Comparison of ENCODE assay signal across 13 cellular contexts in genomic region chr1:59776960-59777852, GRCh38. TPM values are rescaled to one million over a fixed set of nuclear protein-coding genes. Genes with fewer than 3 reads are reported as not detected.
DNase-seq lines count a peak whose midpoint lies in the region; ATAC-seq and TF ChIP-seq lines count a peak whose summit lies in the region.
"Had no signal": no experiment of that assay in that cellular context is flagged by ENCODE, and none has a peak within 500 bp of the region (broad histone marks: within the 10 kb centered on the region; RNA-seq: fewer than 3 reads in every experiment).

No MANE protein-coding gene starts in this region.

- no peaks in the 10 kb centered on the region for H3F3A ChIP-seq in GM23248 (ENCODE audit: insufficient read depth)

- no peaks in the 10 kb centered on the region for H3K9me3 ChIP-seq in GM23248 (ENCODE audit: low read depth)
- H3K9me3 ChIP-seq in adipocyte (ENCODE audit: control insufficient read depth, low read length), result no peaks in the 10 kb centered on the region
- H3K9me3 ChIP-seq in ascending aorta, result no peaks in the 10 kb centered on the region
- H3K9me3 ChIP-seq: HAP-1, lower lobe of right lung, uterus had no signal

- H3K27ac Mint-ChIP-seq in activated naive CD4-positive, alpha-beta T cell treated with anti-CD3 and anti-CD28 coated beads, Interleukin-2, amount 50 U/mL, for 72 hours, result no peak overlapping the region
- H3K27ac Mint-ChIP-seq: activated CD4-positive, alpha-beta memory T cell treated with anti-CD3 and anti-CD28 coated beads, Interleukin-2, amount 10 ng/mL, durations not matched to agents 7 days and 5 days had no signal

- H3K4me1 ChIP-seq in GM23248 (ENCODE audit: insufficient read depth) (peaks cover 15% of the 10 kb centered on the region), adipocyte (ENCODE audit: control insufficient read depth, insufficient read depth, low read length) (peaks cover 7% of the 10 kb centered on the region), ascending aorta (no peaks in the 10 kb centered on the region)
- H3K4me1 ChIP-seq: HAP-1, lower lobe of right lung, uterus had no signal

- H3K36me3 Mint-ChIP-seq in activated naive CD4-positive, alpha-beta T cell treated with anti-CD3 and anti-CD28 coated beads, Interleukin-2, amount 50 U/mL, for 72 hours, result no peaks in the 10 kb centered on the region

- H3K9ac ChIP-seq in GM23248 (no peak overlapping the region), adipocyte (ENCODE audit: low read length) (no peak overlapping the region)

- H3K4me3 ChIP-seq in GM23248 (peak overlapping the region; percentile 38), adipocyte (ENCODE audit: low read length) (no peak overlapping the region), ascending aorta (no peak overlapping the region)
- H3K4me3 ChIP-seq: HAP-1, lower lobe of right lung, uterus had no signal

- peak overlapping the region; percentile 52 for H3K4me2 ChIP-seq in GM23248 (ENCODE audit: unreplicated experiment)

- DNase-seq in AG08395 (ENCODE audit: low spot score) (peak; percentile 72), GM23248 (peak; percentile 59), adipocyte (ENCODE audit: low read depth) (peak; percentile 42), hepatic stellate cell (ENCODE audit: low spot score) (peak; percentile 17), ascending aorta (ENCODE audit: low spot score in 2 of 2) (no peak)
- no peak for DNase-seq in activated naive CD4-positive, alpha-beta T cell treated with anti-CD3 and anti-CD28 coated beads, Interleukin-2, amount 50 U/mL, for 72 hours (ENCODE audit: low spot score in 2 of 2)
- DNase-seq: activated CD4-positive, alpha-beta memory T cell treated with anti-CD3 and anti-CD28 coated beads, Interleukin-2, amount 10 ng/mL, durations not matched to agents 7 days and 5 days; lower lobe of right lung; T-helper 2 cell; uterus had no signal

- in situ Hi-C loops in GM23248 (cut with MboI), result no loop called here

- WGBS in GM23248 (ENCODE audit: low coverage in 1 of 2, low lambda C conversion rate in 2 of 2, missing lambda C conversion rate in 2 of 2), 2 experiments, result 33 to 38% methylated on average over 7 of the region's 7 CpGs

- H3K9me2 ChIP-seq in GM23248 (ENCODE audit: insufficient read depth), result no peaks in the 10 kb centered on the region

- no peaks in the 10 kb centered on the region for H4K20me1 ChIP-seq in GM23248 (ENCODE audit: insufficient read depth)

- TF ChIP-seq CTCF in ascending aorta (IDR thresholded peaks at IDR 0.05), result no peak

- no peak for ATAC-seq in HG03565 (IDR thresholded peaks at IDR 0.05; ENCODE audit: unreplicated experiment)
- no peak for ATAC-seq in GM18520 (IDR thresholded peaks at IDR 0.05; ENCODE audit: unreplicated experiment)
- ATAC-seq in activated naive CD4-positive, alpha-beta T cell treated with anti-CD3 and anti-CD28 coated beads, Interleukin-2, amount 50 U/mL, for 72 hours, result no peak
- ATAC-seq: lower lobe of right lung had no signal

- H3K27ac ChIP-seq in GM23248, result peak overlapping the region; percentile 32
- H3K27ac ChIP-seq in ascending aorta, result no peak overlapping the region
- H3K27ac ChIP-seq: lower lobe of right lung, uterus had no signal

- H3K79me2 ChIP-seq in GM23248 (ENCODE audit: insufficient read depth), result no peaks in the 10 kb centered on the region

- no peaks in the 10 kb centered on the region for H3K27me3 ChIP-seq in GM23248 (replicated peaks; ENCODE audit: insufficient read depth)
- H3K27me3 ChIP-seq in adipocyte (replicated peaks; ENCODE audit: control insufficient read depth, insufficient read depth, low read length), result no peaks in the 10 kb centered on the region
- no peaks in the 10 kb centered on the region for H3K27me3 ChIP-seq in ascending aorta
- H3K27me3 ChIP-seq: uterus had no signal

- H2AFZ ChIP-seq in GM23248, result peak overlapping the region; percentile 83

- H3K36me3 ChIP-seq in GM23248 (ENCODE audit: low read depth) (no peaks in the 10 kb centered on the region), adipocyte (ENCODE audit: control insufficient read depth, insufficient read depth, low read length, severe bottlenecking) (no peaks in the 10 kb centered on the region), ascending aorta (no peaks in the 10 kb centered on the region)
- H3K36me3 ChIP-seq: HAP-1, lower lobe of right lung, uterus had no signal

- H3K9me3 Mint-ChIP-seq in activated naive CD4-positive, alpha-beta T cell treated with anti-CD3 and anti-CD28 coated beads, Interleukin-2, amount 50 U/mL, for 72 hours, result no peaks in the 10 kb centered on the region
- H3K9me3 Mint-ChIP-seq: activated CD4-positive, alpha-beta memory T cell treated with anti-CD3 and anti-CD28 coated beads, Interleukin-2, amount 10 ng/mL, durations not matched to agents 7 days and 5 days had no signal

- intact Hi-C loops in ascending aorta (cut with DNase I), result no loop called here

RNA-seq across cellular contexts. Expression of gene HOOK1, which starts 37.5 kb away (rescaled TPM):
- not detected in 2 replicates for total RNA-seq in GM23248 (2014; rRNA removed; shearing (Covaris generic))
- polyA plus RNA-seq in GM23248 (2016; fragmentation: Nextera tagmentation; extraction: Ambion mirVana), result not detected in 2 replicates
- total RNA-seq in ascending aorta, result not detected
- 10 to 100 TPM; 14.5 to 18.3 TPM for total RNA-seq in activated naive CD4-positive, alpha-beta T cell treated with anti-CD3 and anti-CD28 coated beads, Interleukin-2, amount 50 U/mL, for 72 hours

Comparison
In these comparisons a context has a peak if more than half of its experiments do, and no peak if none do; other contexts are left out.
1. DNase-seq: peak in AG08395 (single experiment), GM23248 (single experiment), adipocyte (single experiment) and hepatic stellate cell (single experiment); none in ascending aorta (0 of 2) and activated naive CD4-positive, alpha-beta T cell treated with anti-CD3 and anti-CD28 coated beads, Interleukin-2, amount 50 U/mL, for 72 hours (0 of 2).
2. RNA of gene HOOK1, which starts 37.5 kb away (total RNA-seq): 14.5 to 18.3 TPM in activated naive CD4-positive, alpha-beta T cell treated with anti-CD3 and anti-CD28 coated beads, Interleukin-2, amount 50 U/mL, for 72 hours; not detected in GM23248 and not detected in ascending aorta (single experiment); every median in the first group is over 10 times any median in the second.